In genomic region chr3:138186803-138187295, GRCh38 we compare ENCODE assay signal across 1 cellular context.
TF ChIP-seq lines count a peak whose summit lies in the region.

No MANE protein-coding gene starts in this region.

TF ChIP-seq in H1, 55 proteins besides CTCF, POLR2A, EP300 and RAD21 (continued from another document):
- TF ChIP-seq CHD7 (IDR thresholded peaks at IDR 0.05; ENCODE audit: insufficient replicate concordance, low read length) (peak; percentile 64), KDM4A (IDR thresholded peaks at IDR 0.05; ENCODE audit: low read depth, low read length, severe bottlenecking) (peak; percentile 8), ZNF274 (IDR thresholded peaks at IDR 0.05; ENCODE audit: borderline replicate concordance, extremely low read depth, low read length) (no peak)
